Comparison of ENCODE assay signal across 12 cellular contexts in the genomic region with DNA sequence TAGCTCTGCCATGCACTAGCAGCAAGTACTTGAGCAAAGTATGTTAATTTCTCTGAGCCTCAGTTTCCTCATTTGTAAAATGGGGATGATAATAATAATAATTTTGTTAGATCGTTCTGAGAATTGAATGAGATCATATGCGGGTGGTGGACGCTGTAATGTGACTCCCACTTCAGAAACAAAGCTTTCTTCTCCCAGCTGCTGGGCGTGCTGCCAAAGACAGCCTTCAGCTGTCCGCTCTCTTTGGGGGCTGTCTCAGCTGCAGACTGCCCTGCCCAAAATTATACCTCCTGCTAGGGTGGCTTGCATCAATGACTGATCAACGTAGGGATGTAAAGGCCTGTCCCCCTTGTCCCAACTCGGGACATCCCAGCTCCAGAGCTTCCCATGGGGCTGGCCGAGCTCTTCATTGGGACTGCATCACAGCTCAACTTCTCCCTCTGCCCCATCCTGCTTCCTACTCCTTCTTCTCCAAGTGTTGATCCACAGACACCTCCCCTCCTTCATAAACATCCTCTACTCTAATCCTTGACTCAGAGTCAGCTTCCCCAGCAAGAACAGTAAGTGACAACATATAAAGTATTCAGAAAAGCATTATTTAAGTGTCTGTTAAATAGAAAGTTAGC. TPM values are rescaled to one million over a fixed set of nuclear protein-coding genes. Genes with fewer than 3 reads are reported as not detected.
DNase-seq lines count a peak whose midpoint lies in the region; ATAC-seq and TF ChIP-seq lines count a peak whose summit lies in the region.
"Had no signal": no experiment of that assay in that cellular context is flagged by ENCODE, and none has a peak within 500 bp of the region (broad histone marks: within the 10 kb centered on the region; RNA-seq: fewer than 3 reads in every experiment).

No MANE protein-coding gene starts in this region.

- H3K36me3 ChIP-seq in BE2C = no peaks in the 10 kb centered on the region
- H3K36me3 ChIP-seq: BLaER1 treated with 17β-estradiol and CSF1 and Interleukin-3, amounts not matched to agents 10 nM and 100 nM had no signal

- ATAC-seq in HG02840 (IDR thresholded peaks at IDR 0.05; ENCODE audit: low FRiP score, unreplicated experiment) (no peak), GM21447 (IDR thresholded peaks at IDR 0.05; ENCODE audit: unreplicated experiment) (no peak), HG03280 (IDR thresholded peaks at IDR 0.05; ENCODE audit: unreplicated experiment) (no peak)
- no peak for ATAC-seq in activated CD4-positive, CD25-positive, alpha-beta regulatory T cell treated with anti-CD3 and anti-CD28 coated beads, Interleukin-2, amount 50 U/mL, for 24 hours

- H3K4me1 ChIP-seq in BE2C = no peaks in the 10 kb centered on the region
- H3K4me1 ChIP-seq: BLaER1 treated with 17β-estradiol and CSF1 and Interleukin-3, amounts not matched to agents 10 nM and 100 nM had no signal

- DNase-seq in BE2C = peak; percentile 46
- peak; percentile 63 for DNase-seq in NCI-H187 treated with DMSO at 0.1 percent for 48 hours (lab: John Stamatoyannopoulos, UW)
- peak in 45 of 56 donors; percentile 17 to 85 (median 57) for DNase-seq in amygdala (lab: John Stamatoyannopoulos, UW)
- peak in 42 of 51 donors; percentile 4 to 83 (median 50) for DNase-seq in hypothalamus (lab: John Stamatoyannopoulos, UW)
- DNase-seq: activated CD4-positive, alpha-beta T cell treated with anti-CD3 and anti-CD28 coated beads, Interleukin-2, amount 50 U/mL, for 4 hours; mesendoderm; stimulated activated CD4-positive, alpha-beta T cell treated with anti-CD3 and anti-CD28 coated beads, Interleukin-4, amount 100 ng/mL, for 4 hours had no signal

- H3K27me3 ChIP-seq in BE2C = no peaks in the 10 kb centered on the region
- H3K27me3 ChIP-seq: BLaER1 treated with 17β-estradiol and CSF1 and Interleukin-3, amounts not matched to agents 10 nM and 100 nM had no signal

- no peak overlapping the region for H3K4me3 ChIP-seq in BE2C (ENCODE audit: low read depth, low read length)
- H3K4me3 ChIP-seq: BLaER1 treated with 17β-estradiol and CSF1 and Interleukin-3, amounts not matched to agents 10 nM and 100 nM had no signal

- no peak for TF ChIP-seq CTCF in BE2C (IDR thresholded peaks at IDR 0.05; ENCODE audit: low read depth, low read length)

- H3K9me3 ChIP-seq in BE2C = peaks cover 2% of the 10 kb centered on the region; the same call in 1 of the 2 replicates

RNA-seq across cellular contexts. Expression of a gene that starts 30.7 kb away (rescaled TPM):
- 1.7 TPM for polyA plus RNA-seq in BE2C (2012; ENCODE audit: insufficient read depth, insufficient read length, low read depth)
